ENCODE assay signal across 22 cellular contexts in genomic region chr16:73387979-73388378, GRCh38.
"Had no signal": no experiment of that assay in that cellular context is flagged by ENCODE, and none has a peak within 500 bp of the region (broad histone marks: within the 10 kb centered on the region; RNA-seq: fewer than 3 reads in every experiment).

No MANE protein-coding gene starts in this region.

- H3K27ac Mint-ChIP-seq: IgD-negative memory B cell, T-cell had no signal

- H3K4me1 Mint-ChIP-seq: IgD-negative memory B cell, T-cell had no signal

- H3K27ac ChIP-seq: HL-60, RWPE1 had no signal

- H3K4me3 Mint-ChIP-seq: IgD-negative memory B cell, T-cell had no signal

- H3K4me2 ChIP-seq: SK-N-SH had no signal

- H3K27me3 Mint-ChIP-seq: IgD-negative memory B cell, T-cell had no signal

- ATAC-seq: Panc1, PC-3, T-cell had no signal

- H3K36me3 Mint-ChIP-seq: IgD-negative memory B cell, T-cell had no signal

- H3K9me3 ChIP-seq: SK-N-SH had no signal

- H3K9ac ChIP-seq: SK-N-SH had no signal

- DNase-seq: Karpas-422, KG1, MM.1S, NCI-H1092 treated with DMSO at 0.1 percent for 48 hours, NCI-H1436 treated with DMSO at 0.1 percent for 48 hours, NCI-H1694, NCI-H187 treated with DMSO at 0.1 percent for 48 hours, NCI-H2081, NCI-H2107, NCI-H2227 treated with DMSO at 0.1 percent for 48 hours, NCI-H524, NCI-H526 treated with DMSO at 0.1 percent for 48 hours, NCI-H748 treated with DMSO at 0.1 percent for 48 hours, PC-3, SHP77, SK-N-SH, SW 1271, T-cell had no signal
